Comparison of ENCODE assay signal across 8 cellular contexts in the genomic region with DNA sequence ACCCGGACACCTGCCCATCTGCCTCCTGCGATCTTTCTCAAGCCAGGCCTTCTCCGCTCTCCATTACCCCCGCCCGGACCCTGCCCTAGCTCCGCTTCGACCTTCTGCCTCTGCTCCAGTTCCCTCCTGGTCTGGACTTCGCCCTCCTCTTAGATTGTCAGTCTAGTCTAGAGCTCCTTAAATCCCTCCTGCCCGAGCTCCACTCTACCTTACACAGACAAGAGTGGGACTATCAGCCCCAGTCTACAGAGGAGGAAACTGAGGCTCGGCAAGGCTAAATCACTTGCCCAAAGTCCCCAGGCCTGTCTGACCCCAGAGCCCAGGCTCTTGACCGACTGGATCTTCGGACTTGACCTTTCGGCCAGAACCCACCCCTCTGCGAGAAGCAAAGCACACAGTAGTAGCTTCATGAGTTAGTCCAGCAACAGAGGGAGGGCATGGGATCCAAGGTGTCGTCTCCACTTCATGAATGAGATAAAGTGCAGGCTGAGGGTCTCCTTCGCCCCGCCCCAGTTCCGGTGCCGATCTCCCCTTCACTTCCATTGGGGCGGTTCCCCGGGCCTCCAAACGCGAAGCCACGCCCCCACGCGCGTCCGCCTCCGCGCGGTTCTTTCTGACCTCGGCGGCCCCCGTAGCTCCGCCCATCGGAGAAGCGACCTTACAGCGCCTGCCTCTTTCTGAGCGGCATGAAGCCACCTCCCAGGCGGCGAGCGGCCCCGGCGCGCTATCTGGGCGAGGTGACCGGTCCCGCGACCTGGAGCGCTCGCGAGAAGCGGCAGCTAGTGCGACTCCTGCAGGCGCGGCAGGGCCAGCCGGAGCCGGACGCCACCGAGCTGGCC. TPM values are rescaled to one million over a fixed set of nuclear protein-coding genes. Genes with fewer than 3 reads are reported as not detected.
DNase-seq lines count a peak whose midpoint lies in the region; ATAC-seq and TF ChIP-seq lines count a peak whose summit lies in the region.

A gene with protein sequence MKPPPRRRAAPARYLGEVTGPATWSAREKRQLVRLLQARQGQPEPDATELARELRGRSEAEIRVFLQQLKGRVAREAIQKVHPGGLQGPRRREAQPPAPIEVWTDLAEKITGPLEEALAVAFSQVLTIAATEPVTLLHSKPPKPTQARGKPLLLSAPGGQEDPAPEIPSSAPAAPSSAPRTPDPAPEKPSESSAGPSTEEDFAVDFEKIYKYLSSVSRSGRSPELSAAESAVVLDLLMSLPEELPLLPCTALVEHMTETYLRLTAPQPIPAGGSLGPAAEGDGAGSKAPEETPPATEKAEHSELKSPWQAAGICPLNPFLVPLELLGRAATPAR (plus strand): TSS at position 658 of the 839 bp plus-strand sequence. CDS start 29 bp downstream, at position 687.

- no peaks in the 10 kb centered on the region for H3K9me3 ChIP-seq in CD4-positive, alpha-beta T cell (ENCODE audit: control insufficient read depth, low read length)
- no peaks in the 10 kb centered on the region for H3K9me3 ChIP-seq in effector memory CD4-positive, alpha-beta T cell (ENCODE audit: control insufficient read depth, low read length)

- peak within 1 kb of the TSS; percentile 79 for H3K27ac ChIP-seq in CD4-positive, alpha-beta T cell (ENCODE audit: low read depth, low read length)
- H3K27ac ChIP-seq in effector memory CD4-positive, alpha-beta T cell (ENCODE audit: insufficient read depth, low read length, poor library complexity, severe bottlenecking), result peak within 1 kb of the TSS; percentile 72

- peaks cover 37% of the 10 kb centered on the region for H3K27me3 Mint-ChIP-seq in CD4-positive, alpha-beta T cell
- H3K27me3 Mint-ChIP-seq in memory B cell, result peaks cover 8% of the 10 kb centered on the region

- no peak for TF ChIP-seq CTCF in CD4-positive, alpha-beta T cell (IDR thresholded peaks at IDR 0.05)

- peaks cover 47% of the 10 kb centered on the region for H3K4me1 ChIP-seq in effector memory CD4-positive, alpha-beta T cell (ENCODE audit: control insufficient read depth, insufficient read depth, low read length, poor library complexity, severe bottlenecking)

- H3K9me3 Mint-ChIP-seq in CD4-positive, alpha-beta T cell, result no peaks in the 10 kb centered on the region
- H3K9me3 Mint-ChIP-seq in memory B cell, result no peaks in the 10 kb centered on the region

- peak within 1 kb of the TSS; percentile 90 for H3K4me3 ChIP-seq in effector memory CD4-positive, alpha-beta T cell (ENCODE audit: insufficient read depth, low read depth, low read length, poor library complexity, severe bottlenecking)

- H3K36me3 ChIP-seq in effector memory CD4-positive, alpha-beta T cell (ENCODE audit: control insufficient read depth, insufficient read depth, low read length), result peaks cover 15% of the 10 kb centered on the region

- H3K27ac Mint-ChIP-seq in CD4-positive, alpha-beta T cell, result peak within 1 kb of the TSS; percentile 79
- peak within 1 kb of the TSS; percentile 63 for H3K27ac Mint-ChIP-seq in memory B cell

- ATAC-seq in CD4-positive, alpha-beta T cell (ENCODE audit: poor library complexity), result peak; percentile 64
- ATAC-seq in GM19452 (IDR thresholded peaks at IDR 0.05; ENCODE audit: unreplicated experiment), result peak; percentile 65
- peak; percentile 67 for ATAC-seq in memory B cell (ENCODE audit: low read depth)

- H3K4me1 Mint-ChIP-seq in CD4-positive, alpha-beta T cell (ENCODE audit: low read depth), result peaks cover 37% of the 10 kb centered on the region
- H3K4me1 Mint-ChIP-seq in memory B cell, result peaks cover 22% of the 10 kb centered on the region

- intact Hi-C loops in CD4-positive, alpha-beta T cell (cut with DNase I, micrococcal nuclease), result loop anchor here (1.0 to 10.0 kb wide), 6 partner anchors 16 to 1555 kb away; a partner anchor contains a TSS

- H3K27me3 ChIP-seq in CD4-positive, alpha-beta T cell (ENCODE audit: control insufficient read depth, insufficient read depth, low read length), result peaks cover 35% of the 10 kb centered on the region
- peaks cover 31% of the 10 kb centered on the region for H3K27me3 ChIP-seq in effector memory CD4-positive, alpha-beta T cell (replicated peaks; ENCODE audit: control insufficient read depth, insufficient read depth, low read length, poor library complexity, severe bottlenecking)

- H3K36me3 Mint-ChIP-seq in CD4-positive, alpha-beta T cell (ENCODE audit: low read depth), result peaks cover 20% of the 10 kb centered on the region
- peaks cover 7% of the 10 kb centered on the region for H3K36me3 Mint-ChIP-seq in memory B cell

- peak; percentile 93 to 98 (median 96) for DNase-seq in CD4-positive, alpha-beta T cell
- DNase-seq in HS-5 (ENCODE audit: low read depth), result peak; percentile 79
- DNase-seq in NK-92 (lab: John Stamatoyannopoulos, UW; ENCODE audit: unreplicated experiment), result peak; percentile 56
- DNase-seq in activated CD8-positive, alpha-beta memory T cell treated with anti-CD3 and anti-CD28 coated beads for 24 hours, result peak; percentile 99
- DNase-seq in effector memory CD4-positive, alpha-beta T cell, result peak; percentile 92 to 94 (median 93)
- DNase-seq in memory B cell (ENCODE audit: low spot score in 2 of 2), result peak in 1 of 2 donors; percentile 97
- peak; percentile 90 for DNase-seq in stimulated activated CD8-positive, alpha-beta memory T cell treated with anti-CD3 and anti-CD28 coated beads, Interleukin-12 subunit alpha, Interleukin-12 subunit beta, amount 100 ng/mL, for 1 hour (ENCODE audit: low read depth)

- CTCF ChIA-PET in CD4-positive, alpha-beta T cell (lab: Charles Lee), result interaction anchor here (0.8 to 5.6 kb wide), 10 partner anchors 9 to 239 kb away, joined by 3 to 43 read pairs (median 6); a partner anchor contains a TSS

- POLR2A ChIA-PET in CD4-positive, alpha-beta T cell (lab: Charles Lee), result interaction anchor here (0.6 to 7.7 kb wide), 25 partner anchors 9 to 1547 kb away, joined by 3 to 116 read pairs (median 4); a partner anchor contains a TSS

- H3K4me3 Mint-ChIP-seq in CD4-positive, alpha-beta T cell, result peak within 1 kb of the TSS; percentile 94
- H3K4me3 Mint-ChIP-seq in memory B cell, result peak within 1 kb of the TSS; percentile 92

RNA-seq across cellular contexts. Expression of the gene that starts here (rescaled TPM):
- 10 to 100 TPM in 1 of 2 experiments, 1 to 10 TPM in 1; 9.9 to 10.9 TPM for total RNA-seq in CD4-positive, alpha-beta T cell
